ENCODE assay signal across 8 cellular contexts in genomic region chr11:859394-860131, GRCh38. TPM values are rescaled to one million over a fixed set of nuclear protein-coding genes. Genes with fewer than 3 reads are reported as not detected.
DNase-seq lines count a peak whose midpoint lies in the region; TF ChIP-seq lines count a peak whose summit lies in the region.

No MANE protein-coding gene starts in this region.

- no peaks in the 10 kb centered on the region for H3K36me3 ChIP-seq in kidney epithelial cell (ENCODE audit: control insufficient read depth, insufficient read depth, low read length)
- H3K36me3 ChIP-seq in vagina: peaks cover 0 to 7% of the 10 kb centered on the region in 2 donors

- H3K27ac ChIP-seq in vagina: no peak overlapping the region

- DNase-seq in AG09319 (ENCODE audit: extremely low read depth, low read depth): peak; percentile 41
- peak; percentile 56 for DNase-seq in NCI-H128 (lab: John Stamatoyannopoulos, UW; ENCODE audit: unreplicated experiment)
- DNase-seq in astrocyte of the hippocampus (ENCODE audit: low read depth, low spot score): peak; percentile 89
- no peak for DNase-seq in kidney epithelial cell (ENCODE audit: low read depth)
- no peak for DNase-seq in vagina (ENCODE audit: extremely low spot score in 2 of 2)
- DNase-seq in central memory CD4-positive, alpha-beta T cell: no peak
- DNase-seq in osteocyte (ENCODE audit: extremely low spot score, unreplicated experiment): no peak
- no peak for DNase-seq in GDM1 (lab: John Stamatoyannopoulos, UW)

- H3K27me3 Mint-ChIP-seq in osteocyte (ENCODE audit: unreplicated experiment): no peaks in the 10 kb centered on the region

- no peak for TF ChIP-seq POLR2A in vagina (IDR thresholded peaks at IDR 0.05)

- no peaks in the 10 kb centered on the region for H3K9me3 Mint-ChIP-seq in osteocyte (ENCODE audit: unreplicated experiment)

- no peaks in the 10 kb centered on the region for H3K36me3 Mint-ChIP-seq in osteocyte (ENCODE audit: unreplicated experiment)

- H3K4me3 Mint-ChIP-seq in osteocyte (ENCODE audit: unreplicated experiment): no peak overlapping the region

- peaks cover 50% of the 10 kb centered on the region for H3K4me1 ChIP-seq in vagina

- no peaks in the 10 kb centered on the region for H3K9me3 ChIP-seq in vagina

- TF ChIP-seq CTCF in AG09319 (IDR thresholded peaks at IDR 0.05; ENCODE audit: low read depth, low read length) (no peak), kidney epithelial cell (IDR thresholded peaks at IDR 0.05; ENCODE audit: insufficient read depth, low read length, poor library complexity, severe bottlenecking) (no peak), vagina (IDR thresholded peaks at IDR 0.05) (no peak), osteocyte (IDR thresholded peaks at IDR 0.05) (no peak)

- intact Hi-C loops in vagina (cut with DNase I): no loop called here

- H3K27me3 ChIP-seq in kidney epithelial cell (ENCODE audit: control insufficient read depth, insufficient read depth, low read length) (no peaks in the 10 kb centered on the region), vagina (no peaks in the 10 kb centered on the region)

- peaks cover 23% of the 10 kb centered on the region for H3K4me1 Mint-ChIP-seq in osteocyte (ENCODE audit: unreplicated experiment)

- no peak overlapping the region for H3K27ac Mint-ChIP-seq in osteocyte (ENCODE audit: unreplicated experiment)

- peak overlapping the region; percentile 3 for H3K4me3 ChIP-seq in kidney epithelial cell (ENCODE audit: low read depth, low read length)
- H3K4me3 ChIP-seq in vagina: peak overlapping the region; percentile 18 to 30

RNA-seq across cellular contexts. Expression of gene TSPAN4, which starts 16.9 kb away (rescaled TPM):
- total RNA-seq in kidney epithelial cell (77.5 and 77.9 TPM in 2 replicates), vagina (99.0 TPM), osteocyte (163 and 175 TPM in 2 replicates)

RNA-seq across cellular contexts. Expression of gene POLR2L, which starts 17.2 kb away (rescaled TPM):
- total RNA-seq in kidney epithelial cell (42.0 and 45.1 TPM in 2 replicates), vagina (53.8 TPM), osteocyte (170 and 193 TPM in 2 replicates)

RNA-seq across cellular contexts. Expression of gene CD151, which starts 26.8 kb away (rescaled TPM):
- total RNA-seq in kidney epithelial cell: 644 and 669 TPM in 2 replicates
- total RNA-seq in vagina: 150 TPM
- 377 and 379 TPM in 2 replicates for total RNA-seq in osteocyte

RNA-seq across cellular contexts. Expression of gene CRACR2B, which starts 31.8 kb away (rescaled TPM):
- total RNA-seq in kidney epithelial cell (18.3 and 19.7 TPM in 2 replicates), vagina (4.9 TPM), osteocyte (3.9 and 4.2 TPM in 2 replicates)

RNA-seq across cellular contexts. Expression of gene PNPLA2, which starts 40.8 kb away (rescaled TPM):
- total RNA-seq in kidney epithelial cell (27.5 and 46.0 TPM in 2 replicates), vagina (103 TPM), osteocyte (83.8 and 96.4 TPM in 2 replicates)

Comparison
In these comparisons a context has a peak if more than half of its experiments do, and no peak if none do; other contexts are left out.
1. DNase-seq: peak in AG09319 (single experiment), NCI-H128 (single experiment) and astrocyte of the hippocampus (single experiment); none in kidney epithelial cell (single experiment), vagina (0 of 2), central memory CD4-positive, alpha-beta T cell (single experiment), osteocyte (single experiment) and GDM1 (single experiment).